1 cellular context compared by ENCODE assay signal in the genomic region with DNA sequence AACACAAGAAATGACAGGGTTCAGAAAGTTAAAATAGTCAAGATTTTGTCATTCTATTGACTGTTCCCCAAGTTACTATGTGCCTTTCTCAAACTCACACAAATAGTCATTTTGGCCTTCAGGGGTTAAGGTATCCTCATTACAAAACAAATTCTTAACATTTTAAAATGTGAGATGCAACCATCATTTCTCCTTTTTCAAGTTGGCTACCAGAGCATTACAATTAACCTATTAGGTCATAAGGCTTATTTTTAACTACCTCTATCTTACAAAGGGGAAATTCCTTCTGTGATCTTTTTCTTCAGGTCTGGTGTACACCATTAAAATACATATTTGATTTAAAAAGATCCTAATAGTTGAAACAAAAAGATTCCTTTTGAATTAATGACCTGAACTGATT.
TF ChIP-seq lines count a peak whose summit lies in the region.

No MANE protein-coding gene starts in this region.

TF ChIP-seq in GM12878, 131 proteins besides CTCF, POLR2A, EP300 and RAD21 (continued from another document and continues in another):
- TF ChIP-seq, protein P1, sequence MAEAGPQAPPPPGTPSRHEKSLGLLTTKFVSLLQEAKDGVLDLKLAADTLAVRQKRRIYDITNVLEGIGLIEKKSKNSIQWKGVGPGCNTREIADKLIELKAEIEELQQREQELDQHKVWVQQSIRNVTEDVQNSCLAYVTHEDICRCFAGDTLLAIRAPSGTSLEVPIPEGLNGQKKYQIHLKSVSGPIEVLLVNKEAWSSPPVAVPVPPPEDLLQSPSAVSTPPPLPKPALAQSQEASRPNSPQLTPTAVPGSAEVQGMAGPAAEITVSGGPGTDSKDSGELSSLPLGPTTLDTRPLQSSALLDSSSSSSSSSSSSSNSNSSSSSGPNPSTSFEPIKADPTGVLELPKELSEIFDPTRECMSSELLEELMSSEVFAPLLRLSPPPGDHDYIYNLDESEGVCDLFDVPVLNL (IDR thresholded peaks at IDR 0.05; ENCODE audit: low read depth, low read length), result no peak
- TF ChIP-seq SMAD1 (IDR thresholded peaks at IDR 0.05; ENCODE audit: low read depth, partially characterized antibody) (peak; percentile 28), BRCA1 (IDR thresholded peaks at IDR 0.05; ENCODE audit: low read depth, low read length) (no peak), STAT3 (IDR thresholded peaks at IDR 0.05; ENCODE audit: low read depth, low read length) (no peak), NRF1 (conservative IDR thresholded peaks at IDR 0.05; ENCODE audit: low read depth, low read length) (no peak), POLR2AphosphoS5 (IDR thresholded peaks at IDR 0.05; ENCODE audit: low read length) (no peak), TCF12 (IDR thresholded peaks at IDR 0.05; ENCODE audit: low read depth, low read length) (no peak), ZSCAN29 (IDR thresholded peaks at IDR 0.05) (no peak), NR2C2 (IDR thresholded peaks at IDR 0.05; ENCODE audit: borderline replicate concordance, control insufficient read depth, insufficient read length, low read depth) (no peak), RFX5 (IDR thresholded peaks at IDR 0.05; ENCODE audit: low read depth, low read length) (no peak), RAD51 (IDR thresholded peaks at IDR 0.05) (no peak), ZNF207 (IDR thresholded peaks at IDR 0.05; ENCODE audit: borderline replicate concordance) (no peak), ZNF24 (IDR thresholded peaks at IDR 0.05) (no peak), CBX3 (IDR thresholded peaks at IDR 0.05; ENCODE audit: borderline replicate concordance, low read depth) (no peak), TCF7 (IDR thresholded peaks at IDR 0.05; ENCODE audit: borderline replicate concordance) (peak; percentile 74; the same call in 1 of the 2 replicates), ATF7 (IDR thresholded peaks at IDR 0.05; ENCODE audit: low read depth) (peak; percentile 86), POU2F2 (IDR thresholded peaks at IDR 0.05; ENCODE audit: borderline replicate concordance, low read depth, low read length) (no peak), EGR1 (IDR thresholded peaks at IDR 0.05; ENCODE audit: borderline replicate concordance in 1 of 2, low read depth in 2 of 2, low read length in 2 of 2) (no peak), RELA (IDR thresholded peaks at IDR 0.05; ENCODE audit: borderline replicate concordance, partially characterized antibody) (no peak)
- TF ChIP-seq, protein P2, sequence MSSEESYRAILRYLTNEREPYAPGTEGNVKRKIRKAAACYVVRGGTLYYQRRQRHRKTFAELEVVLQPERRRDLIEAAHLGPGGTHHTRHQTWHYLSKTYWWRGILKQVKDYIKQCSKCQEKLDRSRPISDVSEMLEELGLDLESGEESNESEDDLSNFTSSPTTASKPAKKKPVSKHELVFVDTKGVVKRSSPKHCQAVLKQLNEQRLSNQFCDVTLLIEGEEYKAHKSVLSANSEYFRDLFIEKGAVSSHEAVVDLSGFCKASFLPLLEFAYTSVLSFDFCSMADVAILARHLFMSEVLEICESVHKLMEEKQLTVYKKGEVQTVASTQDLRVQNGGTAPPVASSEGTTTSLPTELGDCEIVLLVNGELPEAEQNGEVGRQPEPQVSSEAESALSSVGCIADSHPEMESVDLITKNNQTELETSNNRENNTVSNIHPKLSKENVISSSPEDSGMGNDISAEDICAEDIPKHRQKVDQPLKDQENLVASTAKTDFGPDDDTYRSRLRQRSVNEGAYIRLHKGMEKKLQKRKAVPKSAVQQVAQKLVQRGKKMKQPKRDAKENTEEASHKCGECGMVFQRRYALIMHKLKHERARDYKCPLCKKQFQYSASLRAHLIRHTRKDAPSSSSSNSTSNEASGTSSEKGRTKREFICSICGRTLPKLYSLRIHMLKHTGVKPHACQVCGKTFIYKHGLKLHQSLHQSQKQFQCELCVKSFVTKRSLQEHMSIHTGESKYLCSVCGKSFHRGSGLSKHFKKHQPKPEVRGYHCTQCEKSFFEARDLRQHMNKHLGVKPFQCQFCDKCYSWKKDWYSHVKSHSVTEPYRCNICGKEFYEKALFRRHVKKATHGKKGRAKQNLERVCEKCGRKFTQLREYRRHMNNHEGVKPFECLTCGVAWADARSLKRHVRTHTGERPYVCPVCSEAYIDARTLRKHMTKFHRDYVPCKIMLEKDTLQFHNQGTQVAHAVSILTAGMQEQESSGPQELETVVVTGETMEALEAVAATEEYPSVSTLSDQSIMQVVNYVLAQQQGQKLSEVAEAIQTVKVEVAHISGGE (CRISPR knock-in tag; IDR thresholded peaks at IDR 0.05), result no peak
- TF ChIP-seq, protein P3, sequence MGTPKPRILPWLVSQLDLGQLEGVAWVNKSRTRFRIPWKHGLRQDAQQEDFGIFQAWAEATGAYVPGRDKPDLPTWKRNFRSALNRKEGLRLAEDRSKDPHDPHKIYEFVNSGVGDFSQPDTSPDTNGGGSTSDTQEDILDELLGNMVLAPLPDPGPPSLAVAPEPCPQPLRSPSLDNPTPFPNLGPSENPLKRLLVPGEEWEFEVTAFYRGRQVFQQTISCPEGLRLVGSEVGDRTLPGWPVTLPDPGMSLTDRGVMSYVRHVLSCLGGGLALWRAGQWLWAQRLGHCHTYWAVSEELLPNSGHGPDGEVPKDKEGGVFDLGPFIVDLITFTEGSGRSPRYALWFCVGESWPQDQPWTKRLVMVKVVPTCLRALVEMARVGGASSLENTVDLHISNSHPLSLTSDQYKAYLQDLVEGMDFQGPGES (IDR thresholded peaks at IDR 0.05), result no peak
- TF ChIP-seq, protein P4, sequence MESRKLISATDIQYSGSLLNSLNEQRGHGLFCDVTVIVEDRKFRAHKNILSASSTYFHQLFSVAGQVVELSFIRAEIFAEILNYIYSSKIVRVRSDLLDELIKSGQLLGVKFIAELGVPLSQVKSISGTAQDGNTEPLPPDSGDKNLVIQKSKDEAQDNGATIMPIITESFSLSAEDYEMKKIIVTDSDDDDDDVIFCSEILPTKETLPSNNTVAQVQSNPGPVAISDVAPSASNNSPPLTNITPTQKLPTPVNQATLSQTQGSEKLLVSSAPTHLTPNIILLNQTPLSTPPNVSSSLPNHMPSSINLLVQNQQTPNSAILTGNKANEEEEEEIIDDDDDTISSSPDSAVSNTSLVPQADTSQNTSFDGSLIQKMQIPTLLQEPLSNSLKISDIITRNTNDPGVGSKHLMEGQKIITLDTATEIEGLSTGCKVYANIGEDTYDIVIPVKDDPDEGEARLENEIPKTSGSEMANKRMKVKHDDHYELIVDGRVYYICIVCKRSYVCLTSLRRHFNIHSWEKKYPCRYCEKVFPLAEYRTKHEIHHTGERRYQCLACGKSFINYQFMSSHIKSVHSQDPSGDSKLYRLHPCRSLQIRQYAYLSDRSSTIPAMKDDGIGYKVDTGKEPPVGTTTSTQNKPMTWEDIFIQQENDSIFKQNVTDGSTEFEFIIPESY (IDR thresholded peaks at IDR 0.05), result no peak
- TF ChIP-seq, protein P5, sequence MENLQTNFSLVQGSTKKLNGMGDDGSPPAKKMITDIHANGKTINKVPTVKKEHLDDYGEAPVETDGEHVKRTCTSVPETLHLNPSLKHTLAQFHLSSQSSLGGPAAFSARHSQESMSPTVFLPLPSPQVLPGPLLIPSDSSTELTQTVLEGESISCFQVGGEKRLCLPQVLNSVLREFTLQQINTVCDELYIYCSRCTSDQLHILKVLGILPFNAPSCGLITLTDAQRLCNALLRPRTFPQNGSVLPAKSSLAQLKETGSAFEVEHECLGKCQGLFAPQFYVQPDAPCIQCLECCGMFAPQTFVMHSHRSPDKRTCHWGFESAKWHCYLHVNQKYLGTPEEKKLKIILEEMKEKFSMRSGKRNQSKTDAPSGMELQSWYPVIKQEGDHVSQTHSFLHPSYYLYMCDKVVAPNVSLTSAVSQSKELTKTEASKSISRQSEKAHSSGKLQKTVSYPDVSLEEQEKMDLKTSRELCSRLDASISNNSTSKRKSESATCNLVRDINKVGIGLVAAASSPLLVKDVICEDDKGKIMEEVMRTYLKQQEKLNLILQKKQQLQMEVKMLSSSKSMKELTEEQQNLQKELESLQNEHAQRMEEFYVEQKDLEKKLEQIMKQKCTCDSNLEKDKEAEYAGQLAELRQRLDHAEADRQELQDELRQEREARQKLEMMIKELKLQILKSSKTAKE (IDR thresholded peaks at IDR 0.05; ENCODE audit: low read depth, poor library complexity, severe bottlenecking), result no peak
- TF ChIP-seq, protein P6, sequence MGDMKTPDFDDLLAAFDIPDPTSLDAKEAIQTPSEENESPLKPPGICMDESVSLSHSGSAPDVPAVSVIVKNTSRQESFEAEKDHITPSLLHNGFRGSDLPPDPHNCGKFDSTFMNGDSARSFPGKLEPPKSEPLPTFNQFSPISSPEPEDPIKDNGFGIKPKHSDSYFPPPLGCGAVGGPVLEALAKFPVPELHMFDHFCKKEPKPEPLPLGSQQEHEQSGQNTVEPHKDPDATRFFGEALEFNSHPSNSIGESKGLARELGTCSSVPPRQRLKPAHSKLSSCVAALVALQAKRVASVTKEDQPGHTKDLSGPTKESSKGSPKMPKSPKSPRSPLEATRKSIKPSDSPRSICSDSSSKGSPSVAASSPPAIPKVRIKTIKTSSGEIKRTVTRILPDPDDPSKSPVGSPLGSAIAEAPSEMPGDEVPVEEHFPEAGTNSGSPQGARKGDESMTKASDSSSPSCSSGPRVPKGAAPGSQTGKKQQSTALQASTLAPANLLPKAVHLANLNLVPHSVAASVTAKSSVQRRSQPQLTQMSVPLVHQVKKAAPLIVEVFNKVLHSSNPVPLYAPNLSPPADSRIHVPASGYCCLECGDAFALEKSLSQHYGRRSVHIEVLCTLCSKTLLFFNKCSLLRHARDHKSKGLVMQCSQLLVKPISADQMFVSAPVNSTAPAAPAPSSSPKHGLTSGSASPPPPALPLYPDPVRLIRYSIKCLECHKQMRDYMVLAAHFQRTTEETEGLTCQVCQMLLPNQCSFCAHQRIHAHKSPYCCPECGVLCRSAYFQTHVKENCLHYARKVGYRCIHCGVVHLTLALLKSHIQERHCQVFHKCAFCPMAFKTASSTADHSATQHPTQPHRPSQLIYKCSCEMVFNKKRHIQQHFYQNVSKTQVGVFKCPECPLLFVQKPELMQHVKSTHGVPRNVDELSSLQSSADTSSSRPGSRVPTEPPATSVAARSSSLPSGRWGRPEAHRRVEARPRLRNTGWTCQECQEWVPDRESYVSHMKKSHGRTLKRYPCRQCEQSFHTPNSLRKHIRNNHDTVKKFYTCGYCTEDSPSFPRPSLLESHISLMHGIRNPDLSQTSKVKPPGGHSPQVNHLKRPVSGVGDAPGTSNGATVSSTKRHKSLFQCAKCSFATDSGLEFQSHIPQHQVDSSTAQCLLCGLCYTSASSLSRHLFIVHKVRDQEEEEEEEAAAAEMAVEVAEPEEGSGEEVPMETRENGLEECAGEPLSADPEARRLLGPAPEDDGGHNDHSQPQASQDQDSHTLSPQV (IDR thresholded peaks at IDR 0.05), result 0 out of 2 replicates have a peak, but pooled peaks have one; percentile 49
- TF ChIP-seq, protein P7, sequence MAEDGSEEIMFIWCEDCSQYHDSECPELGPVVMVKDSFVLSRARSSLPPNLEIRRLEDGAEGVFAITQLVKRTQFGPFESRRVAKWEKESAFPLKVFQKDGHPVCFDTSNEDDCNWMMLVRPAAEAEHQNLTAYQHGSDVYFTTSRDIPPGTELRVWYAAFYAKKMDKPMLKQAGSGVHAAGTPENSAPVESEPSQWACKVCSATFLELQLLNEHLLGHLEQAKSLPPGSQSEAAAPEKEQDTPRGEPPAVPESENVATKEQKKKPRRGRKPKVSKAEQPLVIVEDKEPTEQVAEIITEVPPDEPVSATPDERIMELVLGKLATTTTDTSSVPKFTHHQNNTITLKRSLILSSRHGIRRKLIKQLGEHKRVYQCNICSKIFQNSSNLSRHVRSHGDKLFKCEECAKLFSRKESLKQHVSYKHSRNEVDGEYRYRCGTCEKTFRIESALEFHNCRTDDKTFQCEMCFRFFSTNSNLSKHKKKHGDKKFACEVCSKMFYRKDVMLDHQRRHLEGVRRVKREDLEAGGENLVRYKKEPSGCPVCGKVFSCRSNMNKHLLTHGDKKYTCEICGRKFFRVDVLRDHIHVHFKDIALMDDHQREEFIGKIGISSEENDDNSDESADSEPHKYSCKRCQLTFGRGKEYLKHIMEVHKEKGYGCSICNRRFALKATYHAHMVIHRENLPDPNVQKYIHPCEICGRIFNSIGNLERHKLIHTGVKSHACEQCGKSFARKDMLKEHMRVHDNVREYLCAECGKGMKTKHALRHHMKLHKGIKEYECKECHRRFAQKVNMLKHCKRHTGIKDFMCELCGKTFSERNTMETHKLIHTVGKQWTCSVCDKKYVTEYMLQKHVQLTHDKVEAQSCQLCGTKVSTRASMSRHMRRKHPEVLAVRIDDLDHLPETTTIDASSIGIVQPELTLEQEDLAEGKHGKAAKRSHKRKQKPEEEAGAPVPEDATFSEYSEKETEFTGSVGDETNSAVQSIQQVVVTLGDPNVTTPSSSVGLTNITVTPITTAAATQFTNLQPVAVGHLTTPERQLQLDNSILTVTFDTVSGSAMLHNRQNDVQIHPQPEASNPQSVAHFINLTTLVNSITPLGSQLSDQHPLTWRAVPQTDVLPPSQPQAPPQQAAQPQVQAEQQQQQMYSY (CRISPR knock-in tag; IDR thresholded peaks at IDR 0.05), result no peak
- TF ChIP-seq, protein P8, sequence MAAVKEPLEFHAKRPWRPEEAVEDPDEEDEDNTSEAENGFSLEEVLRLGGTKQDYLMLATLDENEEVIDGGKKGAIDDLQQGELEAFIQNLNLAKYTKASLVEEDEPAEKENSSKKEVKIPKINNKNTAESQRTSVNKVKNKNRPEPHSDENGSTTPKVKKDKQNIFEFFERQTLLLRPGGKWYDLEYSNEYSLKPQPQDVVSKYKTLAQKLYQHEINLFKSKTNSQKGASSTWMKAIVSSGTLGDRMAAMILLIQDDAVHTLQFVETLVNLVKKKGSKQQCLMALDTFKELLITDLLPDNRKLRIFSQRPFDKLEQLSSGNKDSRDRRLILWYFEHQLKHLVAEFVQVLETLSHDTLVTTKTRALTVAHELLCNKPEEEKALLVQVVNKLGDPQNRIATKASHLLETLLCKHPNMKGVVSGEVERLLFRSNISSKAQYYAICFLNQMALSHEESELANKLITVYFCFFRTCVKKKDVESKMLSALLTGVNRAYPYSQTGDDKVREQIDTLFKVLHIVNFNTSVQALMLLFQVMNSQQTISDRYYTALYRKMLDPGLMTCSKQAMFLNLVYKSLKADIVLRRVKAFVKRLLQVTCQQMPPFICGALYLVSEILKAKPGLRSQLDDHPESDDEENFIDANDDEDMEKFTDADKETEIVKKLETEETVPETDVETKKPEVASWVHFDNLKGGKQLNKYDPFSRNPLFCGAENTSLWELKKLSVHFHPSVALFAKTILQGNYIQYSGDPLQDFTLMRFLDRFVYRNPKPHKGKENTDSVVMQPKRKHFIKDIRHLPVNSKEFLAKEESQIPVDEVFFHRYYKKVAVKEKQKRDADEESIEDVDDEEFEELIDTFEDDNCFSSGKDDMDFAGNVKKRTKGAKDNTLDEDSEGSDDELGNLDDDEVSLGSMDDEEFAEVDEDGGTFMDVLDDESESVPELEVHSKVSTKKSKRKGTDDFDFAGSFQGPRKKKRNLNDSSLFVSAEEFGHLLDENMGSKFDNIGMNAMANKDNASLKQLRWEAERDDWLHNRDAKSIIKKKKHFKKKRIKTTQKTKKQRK (IDR thresholded peaks at IDR 0.05; ENCODE audit: low read depth, low read length), result no peak
